In the genomic region with DNA sequence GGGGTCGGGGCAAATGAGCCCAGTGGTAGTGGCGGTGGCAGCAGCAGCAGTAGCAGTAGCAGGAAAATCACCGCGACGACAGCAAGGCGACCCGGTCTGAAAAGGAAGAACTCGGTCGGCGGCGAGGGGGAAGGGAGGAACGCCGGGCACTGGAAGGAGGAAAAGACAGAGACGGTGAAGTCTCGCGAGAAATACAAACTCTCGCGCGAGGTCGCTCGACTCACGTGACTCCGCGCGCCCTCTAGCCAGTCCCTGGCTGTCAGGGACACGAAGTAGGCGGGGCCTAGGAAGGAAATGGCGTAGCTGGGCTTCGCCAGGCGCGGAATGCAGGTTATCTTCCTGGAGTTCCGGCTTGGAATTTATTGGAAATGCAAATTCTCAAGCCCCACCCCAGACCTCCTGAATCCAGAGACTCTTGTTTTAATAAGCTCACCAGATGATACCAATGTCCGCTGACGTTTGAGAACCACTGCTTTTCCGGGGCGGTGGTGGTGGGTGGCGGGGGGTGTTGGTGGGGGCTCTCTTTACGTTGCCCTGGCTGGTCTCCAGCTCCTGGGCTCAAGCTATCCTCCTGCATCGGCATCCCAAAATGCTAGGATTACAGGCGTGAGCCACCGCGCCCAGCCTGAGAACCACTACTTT, we compare ENCODE assay signal across 8 cellular contexts. TPM values are rescaled to one million over a fixed set of nuclear protein-coding genes. Genes with fewer than 3 reads are reported as not detected.
DNase-seq lines count a peak whose midpoint lies in the region; ATAC-seq, FAIRE-seq and TF ChIP-seq lines count a peak whose summit lies in the region.

A gene (minus strand): TSS at position 141 of the 642 bp plus-strand sequence. CDS start 1,333 bp downstream, outside the sequence.

- H3K9me3 ChIP-seq in astrocyte (ENCODE audit: insufficient read depth, low read depth, low read length) (no peaks in the 10 kb centered on the region), right cardiac atrium (ENCODE audit: control insufficient read depth, low read length) (no peaks in the 10 kb centered on the region), uterus (no peaks in the 10 kb centered on the region)

- no peaks in the 10 kb centered on the region for H3K9me3 Mint-ChIP-seq in astrocyte (ENCODE audit: unreplicated experiment)

- H3K36me3 ChIP-seq in astrocyte (ENCODE audit: insufficient read depth, low read length) (peaks cover 31% of the 10 kb centered on the region), uterus (no peaks in the 10 kb centered on the region)

- peaks cover 4% of the 10 kb centered on the region for H3K36me3 Mint-ChIP-seq in astrocyte (ENCODE audit: low read depth, unreplicated experiment)

- peaks cover 49% of the 10 kb centered on the region for H3K79me2 ChIP-seq in astrocyte (ENCODE audit: insufficient read depth, low read length)

- TF ChIP-seq POLR2A in GM18505 (IDR thresholded peaks at IDR 0.05; ENCODE audit: borderline replicate concordance, extremely low read depth, insufficient read depth, insufficient read length) (peak; percentile 96), uterus (IDR thresholded peaks at IDR 0.05) (peak; percentile 70 to 79)

- peak; percentile 90 for FAIRE-seq in astrocyte (lab: Jason Lieb, UNC)

- peak within 1 kb of the TSS; percentile 97 for H3K9ac ChIP-seq in astrocyte (ENCODE audit: low read length)

- H3K4me2 ChIP-seq in astrocyte (ENCODE audit: low read length) = peak within 1 kb of the TSS; percentile 85

- H3K27ac Mint-ChIP-seq in astrocyte (ENCODE audit: unreplicated experiment) = peak within 1 kb of the TSS; percentile 97

- WGBS in right cardiac atrium = under 1% methylated on average over 42 of the region's 42 CpGs

- H3K4me1 Mint-ChIP-seq in astrocyte (ENCODE audit: low read depth, unreplicated experiment) = peaks cover 29% of the 10 kb centered on the region

- ATAC-seq in GM18505 (IDR thresholded peaks at IDR 0.05; ENCODE audit: unreplicated experiment) (peak; percentile 89), HG02973 (IDR thresholded peaks at IDR 0.05; ENCODE audit: unreplicated experiment) (peak; percentile 89), right cardiac atrium (peak; percentile 97)

- H3K4me3 Mint-ChIP-seq in astrocyte (ENCODE audit: unreplicated experiment) = peak within 1 kb of the TSS; percentile 97

- peaks cover 38% of the 10 kb centered on the region for H4K20me1 ChIP-seq in astrocyte (ENCODE audit: insufficient read depth, low read length)

- H3K4me3 ChIP-seq in astrocyte (ENCODE audit: insufficient read depth, low read depth, low read length) = peak within 1 kb of the TSS; percentile 92
- peak within 1 kb of the TSS; percentile 81 for H3K4me3 ChIP-seq in right cardiac atrium (ENCODE audit: low read length)
- H3K4me3 ChIP-seq in uterus = peak within 1 kb of the TSS; percentile 80 to 91

- H3K4me1 ChIP-seq in astrocyte (ENCODE audit: insufficient read depth, low read length) (peaks cover 7% of the 10 kb centered on the region), right cardiac atrium (ENCODE audit: control insufficient read depth, insufficient read depth, low read length) (no peaks in the 10 kb centered on the region), uterus (peaks cover 0 to 10% of the 10 kb centered on the region in 2 donors)

- no peak for TF ChIP-seq CTCF in astrocyte (IDR thresholded peaks at IDR 0.05; ENCODE audit: insufficient read depth, low read depth, low read length)
- no peak for TF ChIP-seq CTCF in uterus (IDR thresholded peaks at IDR 0.05)

- no peaks in the 10 kb centered on the region for H3K27me3 Mint-ChIP-seq in astrocyte (ENCODE audit: low read depth, unreplicated experiment)

- H2AFZ ChIP-seq in astrocyte (ENCODE audit: low read depth, low read length) = peak within 1 kb of the TSS; percentile 30

- H3K27me3 ChIP-seq in astrocyte (ENCODE audit: insufficient read depth, low read length) (no peaks in the 10 kb centered on the region), right cardiac atrium (ENCODE audit: control insufficient read depth, insufficient read depth) (no peaks in the 10 kb centered on the region), uterus (no peaks in the 10 kb centered on the region)

- H3K27ac ChIP-seq in astrocyte (ENCODE audit: low read depth, low read length) (peak within 1 kb of the TSS; percentile 88), right cardiac atrium (ENCODE audit: low read length) (peak within 1 kb of the TSS; percentile 97), uterus (peak within 1 kb of the TSS; percentile 93 to 94)

- DNase-seq in NCI-H2029 (lab: John Stamatoyannopoulos, UW) = peak; percentile 90
- peak; percentile 94 for DNase-seq in T-helper 22 cell (ENCODE audit: low read depth)
- DNase-seq in astrocyte (ENCODE audit: low read depth) = peak; percentile 95
- peak; percentile 98 to 99 (median 99) for DNase-seq in right cardiac atrium
- peak; percentile 96 for DNase-seq in pulmonary artery endothelial cell (ENCODE audit: low read depth, low spot score)
- peak; percentile 98 to 99 for DNase-seq in uterus

- intact Hi-C loops in right cardiac atrium (cut with DNase I) = no loop called here
- intact Hi-C loops in uterus (cut with DNase I; ENCODE audit: low total_unique reads) = no loop called here

RNA-seq across cellular contexts. Expression of the gene that starts here (rescaled TPM):
- 40.8 and 46.7 TPM in 2 replicates for total RNA-seq in astrocyte
- total RNA-seq in right cardiac atrium = 10 to 100 TPM; 21.9 to 24.3 (median 22.8) TPM
- 10.1 TPM for polyA plus RNA-seq in right cardiac atrium
- 6.9 and 9.0 TPM in 2 replicates for total RNA-seq in pulmonary artery endothelial cell
- total RNA-seq in uterus = 10 to 100 TPM; 14.6 to 41.2 (median 18.3) TPM

Comparison
In these comparisons a context has a peak if more than half of its experiments do, and no peak if none do; other contexts are left out.
1. Peak in every context shown above with its lines: DNase-seq, ATAC-seq, H3K4me3 ChIP-seq and H3K27ac ChIP-seq.